ENCODE assay signal across 8 cellular contexts in the genomic region with DNA sequence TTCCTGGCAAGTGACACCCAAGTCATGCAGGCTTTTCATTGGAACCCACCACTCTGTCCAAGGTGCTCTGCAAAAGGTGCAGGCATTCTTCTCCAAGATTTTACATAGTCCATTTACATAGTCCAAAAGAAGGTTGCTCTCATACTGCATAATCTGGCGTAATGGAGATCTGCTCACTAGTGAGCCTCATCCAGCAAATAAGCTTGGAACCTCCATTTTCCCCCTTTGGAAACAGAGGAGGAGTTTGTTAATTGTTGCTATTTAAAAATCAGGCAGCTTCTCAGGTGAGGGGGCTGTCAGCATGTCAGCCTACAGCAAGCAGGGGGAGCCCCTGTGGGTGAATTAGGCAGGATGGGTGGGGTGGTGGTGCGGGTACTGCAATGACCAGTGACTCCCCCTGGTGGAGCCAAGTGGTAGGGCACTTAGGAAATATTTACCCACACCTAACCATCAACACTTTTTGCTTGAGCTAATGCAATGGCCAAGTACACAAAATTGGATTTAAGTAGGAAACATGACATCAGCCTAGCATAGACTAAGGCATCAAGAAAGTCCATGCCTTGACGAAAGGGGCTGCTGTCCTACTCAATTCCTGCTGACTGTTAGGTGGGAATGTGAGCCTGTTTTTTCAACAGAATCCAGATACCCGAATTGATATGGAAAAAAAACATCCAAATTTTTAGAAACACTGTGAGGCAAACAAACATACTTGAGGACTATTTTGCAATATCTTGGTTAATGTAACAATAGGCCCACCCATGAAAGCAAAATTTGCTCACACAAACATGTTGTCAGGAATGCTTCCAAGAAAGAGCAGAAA.
DNase-seq lines count a peak whose midpoint lies in the region; ATAC-seq, FAIRE-seq and TF ChIP-seq lines count a peak whose summit lies in the region.

No MANE protein-coding gene starts in this region.

- peak; percentile 90 for FAIRE-seq in H1 (lab: Jason Lieb, UNC)

- ATAC-seq in HG02885 (IDR thresholded peaks at IDR 0.05; ENCODE audit: poor library complexity, unreplicated experiment): peak; percentile 59

- H3K9me3 ChIP-seq in H1 (ENCODE audit: insufficient read depth in 2 of 2, low read depth in 1 of 2, low read length in 1 of 2): no peaks in the 10 kb centered on the region

- no peak for TF ChIP-seq POLR2A in H1 (IDR thresholded peaks at IDR 0.05; ENCODE audit: control extremely low read depth in 1 of 2, low read depth in 2 of 2, low read length in 2 of 2)

- H4K91ac ChIP-seq in H1 (replicated peaks; ENCODE audit: insufficient read length, low read length): no peak overlapping the region

- TF ChIP-seq RAD21 in H1 (IDR thresholded peaks at IDR 0.05 in 1 of 2, conservative IDR thresholded peaks at IDR 0.05 in 1 of 2; ENCODE audit: low read depth in 2 of 2, low read length in 2 of 2): peak; percentile 67 to 73

- no peak overlapping the region for H2AFZ ChIP-seq in H1 (ENCODE audit: low read length)

- H2BK12ac ChIP-seq in H1 (ENCODE audit: low read depth, low read length): no peak overlapping the region

- H3K36me3 ChIP-seq in GM06990 (ENCODE audit: control insufficient read depth, insufficient read depth, low read length) (no peaks in the 10 kb centered on the region), H1 (ENCODE audit: control insufficient read depth in 2 of 4, insufficient read depth in 4 of 4, low read length in 3 of 4) (no peaks in the 10 kb centered on the region)

- H3K79me2 ChIP-seq in H1 (ENCODE audit: control insufficient read depth in 1 of 2, insufficient read depth in 2 of 2, low read length in 2 of 2): peaks cover 0 to 60% of the 10 kb centered on the region in 2 experiments; a peak in 2 of 4 replicates

- no peak overlapping the region for H3K4me3 Mint-ChIP-seq in mesothelial cell of epicardium

- no peaks in the 10 kb centered on the region for H3K23me2 ChIP-seq in H1 (ENCODE audit: low read depth, low read length)

- H3K27ac ChIP-seq in H1 (ENCODE audit: low read depth, low read length): no peak overlapping the region

- no peak overlapping the region for H4K5ac ChIP-seq in H1 (ENCODE audit: insufficient read length, low read depth, low read length)

- H2BK15ac ChIP-seq in H1 (ENCODE audit: low read length): no peak overlapping the region

- no peak overlapping the region for H3K27ac Mint-ChIP-seq in mesothelial cell of epicardium

- H3K27me3 ChIP-seq in GM06990 (replicated peaks; ENCODE audit: control insufficient read depth, insufficient read depth, low read length) (no peaks in the 10 kb centered on the region), H1 (replicated peaks in 1 of 4; ENCODE audit: control insufficient read depth in 3 of 4, extremely low read depth in 1 of 4, insufficient read depth in 3 of 4, low read length in 3 of 4) (no peaks in the 10 kb centered on the region)

- no peak overlapping the region for H3K23ac ChIP-seq in H1 (ENCODE audit: insufficient read length)

- H4K8ac ChIP-seq in H1 (ENCODE audit: extremely low read depth, insufficient read depth, low read length): no peak overlapping the region

- H3K79me1 ChIP-seq in H1 (ENCODE audit: low read depth, low read length): peaks cover under 1% of the 10 kb centered on the region; the same call in 1 of the 2 replicates

- H2BK5ac ChIP-seq in H1 (ENCODE audit: low read depth, low read length): no peak overlapping the region

- no peak overlapping the region for H3K4me2 ChIP-seq in H1 (ENCODE audit: insufficient read depth in 1 of 2, low read depth in 2 of 2, low read length in 2 of 2)

- no peak overlapping the region for H3K18ac ChIP-seq in H1 (ENCODE audit: extremely low read depth, low read length)

- H2BK20ac ChIP-seq in H1 (ENCODE audit: low read length): no peak overlapping the region

- H2BK120ac ChIP-seq in H1 (replicated peaks; ENCODE audit: low read depth, low read length): no peak overlapping the region

- no peak overlapping the region for H3K56ac ChIP-seq in H1 (replicated peaks; ENCODE audit: insufficient read length, low read depth, low read length)

- POLR2A ChIA-PET in H1 (lab: Charles Lee; ENCODE audit: partially characterized antibody): no interaction called here

- no peak overlapping the region for H3K4ac ChIP-seq in H1 (replicated peaks; ENCODE audit: insufficient read length, low read depth, low read length)

- H3K9ac ChIP-seq in H1 (replicated peaks in 1 of 4; ENCODE audit: extremely low read depth in 1 of 4, low read depth in 3 of 4, low read length in 3 of 4): no peak overlapping the region

- H3K4me1 Mint-ChIP-seq in mesothelial cell of epicardium: peaks cover 5% of the 10 kb centered on the region

- peaks cover 0 to 6% (median 1%) of the 10 kb centered on the region in 4 experiments; a peak in 3 of 7 replicates for H3K4me1 ChIP-seq in H1 (replicated peaks in 1 of 4; ENCODE audit: control insufficient read depth in 3 of 4, insufficient read depth in 4 of 4, low read length in 3 of 4)

- TF ChIP-seq EP300 in H1 (IDR thresholded peaks at IDR 0.05; ENCODE audit: borderline replicate concordance in 1 of 2, low read depth in 2 of 2, low read length in 2 of 2): no peak

- H3K9me3 Mint-ChIP-seq in mesothelial cell of epicardium: peaks cover 5% of the 10 kb centered on the region

- no peak overlapping the region for H3K14ac ChIP-seq in H1 (ENCODE audit: insufficient read length)

- no peak overlapping the region for H3K4me3 ChIP-seq in GM06990 (replicated peaks; ENCODE audit: low read depth, low read length)
- H3K4me3 ChIP-seq in H1 (ENCODE audit: extremely low read depth in 1 of 4, insufficient read depth in 2 of 4, low read depth in 3 of 4, low read length in 4 of 4): no peak overlapping the region

- H2AK5ac ChIP-seq in H1 (ENCODE audit: low read depth, low read length): no peak overlapping the region

- H3K36me3 Mint-ChIP-seq in mesothelial cell of epicardium: no peaks in the 10 kb centered on the region

- TF ChIP-seq CTCF in GM06990 (IDR thresholded peaks at IDR 0.05; ENCODE audit: insufficient read depth, low read length, poor library complexity, severe bottlenecking) (peak; percentile 92), H1 (IDR thresholded peaks at IDR 0.05; ENCODE audit: control extremely low read depth in 1 of 3, insufficient read depth in 1 of 3, low read depth in 1 of 3, low read length in 3 of 3) (peak; percentile 89 to 98 (median 97)), mesothelial cell of epicardium (IDR thresholded peaks at IDR 0.05; ENCODE audit: unreplicated experiment) (peak; percentile 99)

- H4K20me1 ChIP-seq in H1 (replicated peaks in 1 of 2; ENCODE audit: control insufficient read depth in 1 of 2, insufficient read depth in 2 of 2, low read length in 2 of 2): peaks cover 0 to 7% of the 10 kb centered on the region in 2 experiments

- no peaks in the 10 kb centered on the region for H3K27me3 Mint-ChIP-seq in mesothelial cell of epicardium (ENCODE audit: low read depth)

- peak; percentile 43 for DNase-seq in GM06990 (ENCODE audit: extremely low read depth, insufficient read length)
- DNase-seq in NCI-H748 treated with DMSO at 0.1 percent for 48 hours (lab: John Stamatoyannopoulos, UW): peak; percentile 23
- peak; percentile 48 to 52 for DNase-seq in activated CD8-positive, alpha-beta memory T cell treated with anti-CD3 and anti-CD28 coated beads for 1 hour (ENCODE audit: extremely low read depth in 1 of 2, low read depth in 1 of 2)
- DNase-seq in H1 (ENCODE audit: low read depth in 1 of 2, low spot score in 2 of 2): peak; percentile 60 to 92
- DNase-seq in mesothelial cell of epicardium (ENCODE audit: low spot score in 2 of 2, unreplicated experiment in 2 of 2): peak; percentile 32 to 75
- peak; percentile 49 to 50 for DNase-seq in stimulated activated CD8-positive, alpha-beta memory T cell treated with anti-CD3 and anti-CD28 coated beads, Interleukin-4, amount 100 ng/mL, for 4 hours (ENCODE audit: low read depth in 2 of 2, low spot score in 1 of 2)
- no peak for DNase-seq in GOT3 (lab: John Stamatoyannopoulos, UW)

- CTCF ChIA-PET in H1 (lab: Charles Lee; ENCODE audit: partially characterized antibody): interaction anchor here (0.6 to 2.9 kb wide), 63 partner anchors 8 to 312 kb away, joined by 3 to 33 read pairs (median 5); a partner anchor contains a TSS

- 42% methylated on average over 4 of the region's 4 CpGs; no CpG with 5 or more reads in 1 of the 2 experiments for WGBS in H1 (ENCODE audit: extremely low coverage in 1 of 2, insufficient coverage in 1 of 2, insufficient read length in 1 of 2, insufficient replicate concordance in 2 of 2, low coverage in 1 of 2, low lambda C conversion rate in 2 of 2, missing lambda C conversion rate in 1 of 2), 2 experiments

TF ChIP-seq in H1, 55 proteins besides CTCF, POLR2A, EP300 and RAD21:
- TF ChIP-seq YY1 (IDR thresholded peaks at IDR 0.05; ENCODE audit: low read depth, low read length) (0 out of 2 replicates have a peak, but pooled peaks have one; percentile 44), SIN3A (conservative IDR thresholded peaks at IDR 0.05 in 1 of 2, IDR thresholded peaks at IDR 0.05 in 1 of 2; ENCODE audit: low read depth in 1 of 2, low read length in 2 of 2) (peak in 1 of 2 experiments; percentile 72; a peak in 1 of 4 replicates), CREB1 (IDR thresholded peaks at IDR 0.05) (peak; percentile 30; the same call in 1 of the 2 replicates), BCL11A (IDR thresholded peaks at IDR 0.05; ENCODE audit: low read depth in 2 of 2, low read length in 2 of 2) (no peak), EGR1 (IDR thresholded peaks at IDR 0.05; ENCODE audit: borderline replicate concordance, low read depth, low read length) (no peak)
- TF ChIP-seq, protein P1, sequence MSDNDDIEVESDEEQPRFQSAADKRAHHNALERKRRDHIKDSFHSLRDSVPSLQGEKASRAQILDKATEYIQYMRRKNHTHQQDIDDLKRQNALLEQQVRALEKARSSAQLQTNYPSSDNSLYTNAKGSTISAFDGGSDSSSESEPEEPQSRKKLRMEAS (IDR thresholded peaks at IDR 0.05): 0 out of 2 replicates have a peak, but pooled peaks have one; percentile 15
